8 cellular contexts compared by ENCODE assay signal in genomic region chr11:119481021-119481666, GRCh38. TPM values are rescaled to one million over a fixed set of nuclear protein-coding genes. Genes with fewer than 3 reads are reported as not detected.
DNase-seq lines count a peak whose midpoint lies in the region; ATAC-seq and TF ChIP-seq lines count a peak whose summit lies in the region.

No MANE protein-coding gene starts in this region.

- no peaks in the 10 kb centered on the region for H4K20me1 ChIP-seq in neural progenitor cell (ENCODE audit: low read depth)

- no peak overlapping the region for H3K27ac ChIP-seq in neural progenitor cell

- peak; percentile 100 for TF ChIP-seq CTCF in neural progenitor cell (IDR thresholded peaks at IDR 0.05)

- peak overlapping the region; percentile 57 for H3K4me2 ChIP-seq in neural progenitor cell

- intact Hi-C loops in activated T-helper 2 cell treated with anti-CD3 and anti-CD28 coated beads, Interferon-gamma antibody, Interleukin-2, Interleukin-4, amounts not matched to agents 10 μg/mL and 5 μg/mL and 100 μg/mL, durations not matched to agents 14 hours and 24 hours and 36 hours (cut with micrococcal nuclease), result loop anchor here (1.0 kb wide), 1 partner anchor 53 kb away; no protein-coding TSS in a partner anchor

- H3K4me3 Mint-ChIP-seq in activated T-helper 2 cell treated with anti-CD3 and anti-CD28 coated beads, Interferon-gamma antibody, Interleukin-2, Interleukin-4, amounts not matched to agents 10 μg/mL and 5 μg/mL and 100 μg/mL, durations not matched to agents 14 hours and 24 hours and 36 hours (ENCODE audit: low read depth), result no peak overlapping the region
- no peak overlapping the region for H3K4me3 Mint-ChIP-seq in neural progenitor cell

- H3K9me3 Mint-ChIP-seq in activated T-helper 2 cell treated with anti-CD3 and anti-CD28 coated beads, Interferon-gamma antibody, Interleukin-2, Interleukin-4, amounts not matched to agents 10 μg/mL and 5 μg/mL and 100 μg/mL, durations not matched to agents 14 hours and 24 hours and 36 hours, result no peaks in the 10 kb centered on the region
- no peaks in the 10 kb centered on the region for H3K9me3 Mint-ChIP-seq in neural progenitor cell

- H3K9me3 ChIP-seq in neural progenitor cell (ENCODE audit: low read depth), result no peaks in the 10 kb centered on the region

- DNase-seq in 8988T, result peak; percentile 98
- peak; percentile 99 for DNase-seq in LHCN-M2 (ENCODE audit: low read depth)
- peak; percentile 81 for DNase-seq in RKO (ENCODE audit: low spot score)
- peak; percentile 57 for DNase-seq in activated T-helper 2 cell treated with anti-CD3 and anti-CD28 coated beads, Interferon-gamma antibody, Interleukin-2, Interleukin-4, amounts not matched to agents 10 μg/mL and 5 μg/mL and 100 μg/mL, durations not matched to agents 14 hours and 24 hours and 36 hours (ENCODE audit: low spot score)
- peak; percentile 98 for DNase-seq in fibroblast of the conjunctiva (ENCODE audit: low read depth)
- peak; percentile 80 for DNase-seq in neural progenitor cell (ENCODE audit: low spot score)
- DNase-seq in stromal cell of bone marrow (ENCODE audit: low read depth), result peak; percentile 99

- peaks cover 2% of the 10 kb centered on the region for H3K4me1 Mint-ChIP-seq in activated T-helper 2 cell treated with anti-CD3 and anti-CD28 coated beads, Interferon-gamma antibody, Interleukin-2, Interleukin-4, amounts not matched to agents 10 μg/mL and 5 μg/mL and 100 μg/mL, durations not matched to agents 14 hours and 24 hours and 36 hours (ENCODE audit: low read depth)
- H3K4me1 Mint-ChIP-seq in neural progenitor cell, result peaks cover 27% of the 10 kb centered on the region

- H3K36me3 Mint-ChIP-seq in activated T-helper 2 cell treated with anti-CD3 and anti-CD28 coated beads, Interferon-gamma antibody, Interleukin-2, Interleukin-4, amounts not matched to agents 10 μg/mL and 5 μg/mL and 100 μg/mL, durations not matched to agents 14 hours and 24 hours and 36 hours (ENCODE audit: low read depth), result no peaks in the 10 kb centered on the region
- no peaks in the 10 kb centered on the region for H3K36me3 Mint-ChIP-seq in neural progenitor cell

- no peaks in the 10 kb centered on the region for H3K36me3 ChIP-seq in neural progenitor cell

- peak; percentile 69 for ATAC-seq in GM18502 (IDR thresholded peaks at IDR 0.05; ENCODE audit: poor library complexity, unreplicated experiment)

- H3K4me1 ChIP-seq in neural progenitor cell, result no peaks in the 10 kb centered on the region

- peaks cover 25% of the 10 kb centered on the region for H3K27me3 ChIP-seq in neural progenitor cell

- H3K27me3 Mint-ChIP-seq in activated T-helper 2 cell treated with anti-CD3 and anti-CD28 coated beads, Interferon-gamma antibody, Interleukin-2, Interleukin-4, amounts not matched to agents 10 μg/mL and 5 μg/mL and 100 μg/mL, durations not matched to agents 14 hours and 24 hours and 36 hours (ENCODE audit: low read depth), result peaks cover 5% of the 10 kb centered on the region
- H3K27me3 Mint-ChIP-seq in neural progenitor cell (ENCODE audit: insufficient read depth, low read depth), result peaks cover 8% of the 10 kb centered on the region

- H3K9ac ChIP-seq in neural progenitor cell, result no peak overlapping the region

- no peak overlapping the region for H3K4me3 ChIP-seq in neural progenitor cell

- H3F3A ChIP-seq in neural progenitor cell (ENCODE audit: low read depth), result no peaks in the 10 kb centered on the region

- no peaks in the 10 kb centered on the region for H3K79me2 ChIP-seq in neural progenitor cell (ENCODE audit: low read depth)

- no peak overlapping the region for H2AFZ ChIP-seq in neural progenitor cell (replicated peaks)

- no peak overlapping the region for H3K27ac Mint-ChIP-seq in activated T-helper 2 cell treated with anti-CD3 and anti-CD28 coated beads, Interferon-gamma antibody, Interleukin-2, Interleukin-4, amounts not matched to agents 10 μg/mL and 5 μg/mL and 100 μg/mL, durations not matched to agents 14 hours and 24 hours and 36 hours
- H3K27ac Mint-ChIP-seq in neural progenitor cell, result peak overlapping the region; percentile 3

RNA-seq across cellular contexts. Expression of gene THY1, which starts 58.2 kb away (rescaled TPM):
- total RNA-seq in LHCN-M2 (2014; rRNA removed), result 221 and 333 TPM in 2 replicates
- 445 TPM for polyA plus RNA-seq in LHCN-M2 (2012)
- total RNA-seq in activated T-helper 2 cell treated with anti-CD3 and anti-CD28 coated beads, Interferon-gamma antibody, Interleukin-2, Interleukin-4, amounts not matched to agents 10 μg/mL and 5 μg/mL and 100 μg/mL, durations not matched to agents 14 hours and 24 hours and 36 hours, result 35.2 and 37.3 TPM in 2 replicates
- 49.2 and 93.9 TPM in 2 replicates for total RNA-seq in neural progenitor cell (ENCODE audit: low replicate concordance)
